10 cellular contexts compared by ENCODE assay signal in genomic region chr11:12868315-12869073, GRCh38.
A peak's percentile ranks its signal among the peaks of the same experiment; 100 is the strongest.
DNase-seq lines count a peak whose midpoint lies in the region; ATAC-seq, FAIRE-seq and TF ChIP-seq lines count a peak whose summit lies in the region.
"Had no signal": no experiment of that assay in that cellular context is flagged by ENCODE, and none has a peak within 500 bp of the region (broad histone marks: within the 10 kb centered on the region; RNA-seq: fewer than 3 reads in every experiment).

No MANE protein-coding gene starts in this region.

- no peaks in the 10 kb centered on the region for H3K9me3 ChIP-seq in PC-9 (ENCODE audit: insufficient read depth, low read depth)
- no peaks in the 10 kb centered on the region for H3K9me3 ChIP-seq in osteoblast (ENCODE audit: low read depth, low read length)

- intact Hi-C loops in PC-9 (cut with micrococcal nuclease; ENCODE audit: unreplicated experiment), result no loop called here

- H3K36me3 ChIP-seq in PC-9 (ENCODE audit: low read depth) (no peaks in the 10 kb centered on the region), osteoblast (ENCODE audit: insufficient read depth, low read length) (peaks cover 24% of the 10 kb centered on the region)

- no peak overlapping the region for H3K27ac ChIP-seq in PC-9
- H3K27ac ChIP-seq in osteoblast (ENCODE audit: low read depth, low read length), result peak overlapping the region; percentile 46

- POLR2A ChIA-PET in PC-9 (lab: Charles Lee; ENCODE audit: unreplicated experiment) (no interaction called here), GM10248 (lab: Yijun Ruan, JAX) (no interaction called here)

- ATAC-seq in HG03025 (IDR thresholded peaks at IDR 0.05; ENCODE audit: low FRiP score, unreplicated experiment) (no peak), GM19035 (IDR thresholded peaks at IDR 0.05; ENCODE audit: unreplicated experiment) (no peak), HG03521 (IDR thresholded peaks at IDR 0.05; ENCODE audit: unreplicated experiment) (no peak)

- H3K4me1 ChIP-seq in PC-9 (replicated peaks; ENCODE audit: insufficient read depth) (no peaks in the 10 kb centered on the region), osteoblast (ENCODE audit: insufficient read depth, low read length) (peaks cover 24% of the 10 kb centered on the region)

- FAIRE-seq in D721Med (lab: Jason Lieb, UNC), result no peak
- FAIRE-seq: GM18507 had no signal

- DNase-seq in D721Med (ENCODE audit: insufficient read length, low spot score), result no peak
- DNase-seq in PC-9, result no peak
- no peak for DNase-seq in endothelial cell (ENCODE audit: low spot score)
- DNase-seq in osteoblast (ENCODE audit: insufficient read length, low spot score, missing footprints), result peak; percentile 85
- DNase-seq in GM10248 (ENCODE audit: extremely low spot score), result no peak
- DNase-seq: DMS 273 treated with DMSO at 0.1 percent for 48 hours had no signal

- H3K9me3 Mint-ChIP-seq in endothelial cell (ENCODE audit: unreplicated experiment), result no peaks in the 10 kb centered on the region

- peaks cover 3% of the 10 kb centered on the region for H3K36me3 Mint-ChIP-seq in endothelial cell (ENCODE audit: low read depth, unreplicated experiment)

- H3K27me3 ChIP-seq in PC-9 (ENCODE audit: insufficient read depth, low read depth), result no peaks in the 10 kb centered on the region
- no peaks in the 10 kb centered on the region for H3K27me3 ChIP-seq in osteoblast (ENCODE audit: insufficient read depth, low read length)

- peaks cover 30% of the 10 kb centered on the region for H3K4me1 Mint-ChIP-seq in endothelial cell (ENCODE audit: unreplicated experiment)

- CTCF ChIA-PET in PC-9 (lab: Charles Lee), result no interaction called here
- CTCF ChIA-PET in GM10248 (lab: Yijun Ruan, JAX), result interaction anchor here (0.9 to 1.5 kb wide), 3 partner anchors 10 to 457 kb away, joined by 3 to 4 read pairs (median 3); no protein-coding TSS in a partner anchor

- H3K9me2 ChIP-seq in PC-9 (ENCODE audit: insufficient read depth), result no peaks in the 10 kb centered on the region; the same call in 1 of the 2 replicates

- H3K4me3 ChIP-seq in PC-9, result no peak overlapping the region
- no peak overlapping the region for H3K4me3 ChIP-seq in osteoblast (ENCODE audit: insufficient read depth, low read length)

- peak overlapping the region; percentile 5 for H3K4me3 Mint-ChIP-seq in endothelial cell (ENCODE audit: unreplicated experiment)

- peaks cover 15% of the 10 kb centered on the region for H3K27me3 Mint-ChIP-seq in endothelial cell (ENCODE audit: unreplicated experiment)

- H3K79me2 ChIP-seq in PC-9 (ENCODE audit: low read depth), result no peaks in the 10 kb centered on the region; the same call in 1 of the 2 replicates
- peaks cover 71% of the 10 kb centered on the region for H3K79me2 ChIP-seq in osteoblast (ENCODE audit: insufficient read depth, low read length)

- H3K27ac Mint-ChIP-seq in endothelial cell (ENCODE audit: unreplicated experiment), result peak overlapping the region; percentile 62

- H2AFZ ChIP-seq in PC-9, result no peak overlapping the region
- no peak overlapping the region for H2AFZ ChIP-seq in osteoblast (ENCODE audit: low read length)

- no peaks in the 10 kb centered on the region for H3F3A ChIP-seq in PC-9 (ENCODE audit: insufficient read depth, low read depth)

- BruUV-seq in PC-9 (replicated peaks; lab: Mats Ljungman, UMichigan), result no TSS peak

- H3K4me2 ChIP-seq in PC-9 (no peak overlapping the region), osteoblast (ENCODE audit: insufficient read depth, low read length) (no peak overlapping the region)

- TF ChIP-seq CTCF in D721Med (IDR thresholded peaks at IDR 0.05; ENCODE audit: insufficient read depth, missing control alignments) (peak; percentile 20), PC-9 (conservative IDR thresholded peaks at IDR 0.05) (peak; percentile 22; the same call in 1 of the 2 replicates), endothelial cell (IDR thresholded peaks at IDR 0.05; ENCODE audit: unreplicated experiment) (no peak), osteoblast (IDR thresholded peaks at IDR 0.05; ENCODE audit: extremely low read depth, low read depth, low read length) (peak; percentile 60), GM10248 (IDR thresholded peaks at IDR 0.05; ENCODE audit: control extremely low read depth, extremely low read depth, low read depth, missing control alignments) (no peak)

- H4K20me1 ChIP-seq in PC-9 (ENCODE audit: insufficient read depth) (no peaks in the 10 kb centered on the region), osteoblast (ENCODE audit: insufficient read depth, low read length) (peaks cover 49% of the 10 kb centered on the region)

Comparison
In these comparisons a context has a peak if more than half of its experiments do, and no peak if none do; other contexts are left out.
1. CTCF ChIP-seq: peak in D721Med (single experiment), PC-9 (single experiment) and osteoblast (single experiment); none in endothelial cell (single experiment) and GM10248 (single experiment).